1 cellular context compared by ENCODE assay signal in the genomic region with DNA sequence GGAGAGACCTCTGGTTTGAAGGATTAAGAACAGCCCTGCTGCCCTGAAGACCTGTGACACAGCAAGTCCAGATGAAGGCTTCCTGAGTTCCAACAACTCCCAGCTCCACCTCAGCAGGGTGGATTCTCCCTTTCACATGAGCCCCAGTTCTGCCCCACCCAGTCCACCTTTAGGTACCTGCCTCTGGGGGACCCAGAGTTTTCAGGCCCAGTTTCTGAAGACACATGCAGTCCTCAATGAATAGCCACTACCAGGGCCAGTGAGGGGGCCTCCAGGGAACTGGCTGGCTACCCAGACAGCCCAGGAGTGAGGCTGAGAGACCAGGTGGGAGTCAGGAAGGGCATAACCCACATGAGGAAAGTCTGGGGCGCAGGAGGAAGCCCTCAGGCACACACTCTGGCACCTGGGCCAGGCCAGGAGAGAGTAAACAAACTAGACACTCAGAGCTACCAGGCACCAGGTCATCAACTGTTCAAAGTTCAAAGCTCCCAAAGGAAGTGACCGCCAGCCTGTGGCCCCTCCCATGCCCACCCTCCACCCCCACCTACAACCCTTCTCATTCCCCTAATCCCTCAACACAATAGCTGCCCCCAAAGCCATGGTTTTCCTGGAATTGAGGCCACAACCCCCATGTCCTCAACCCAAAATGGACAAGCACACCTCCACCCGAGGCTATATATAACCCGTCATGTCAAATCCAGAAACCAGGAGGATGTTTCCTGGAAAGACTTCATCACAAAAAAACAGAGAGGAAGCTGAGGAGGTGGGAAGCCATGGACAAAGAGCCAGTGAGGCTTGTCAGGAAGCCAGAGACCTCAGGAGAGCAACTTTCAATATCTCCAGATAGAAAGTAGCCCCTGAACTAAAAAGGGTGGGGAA.
TF ChIP-seq lines count a peak whose summit lies in the region.

No MANE protein-coding gene starts in this region.

TF ChIP-seq in HepG2, 621 proteins besides CTCF, POLR2A, EP300 and RAD21 (continued from another document and continues in another):
- TF ChIP-seq, protein P1, sequence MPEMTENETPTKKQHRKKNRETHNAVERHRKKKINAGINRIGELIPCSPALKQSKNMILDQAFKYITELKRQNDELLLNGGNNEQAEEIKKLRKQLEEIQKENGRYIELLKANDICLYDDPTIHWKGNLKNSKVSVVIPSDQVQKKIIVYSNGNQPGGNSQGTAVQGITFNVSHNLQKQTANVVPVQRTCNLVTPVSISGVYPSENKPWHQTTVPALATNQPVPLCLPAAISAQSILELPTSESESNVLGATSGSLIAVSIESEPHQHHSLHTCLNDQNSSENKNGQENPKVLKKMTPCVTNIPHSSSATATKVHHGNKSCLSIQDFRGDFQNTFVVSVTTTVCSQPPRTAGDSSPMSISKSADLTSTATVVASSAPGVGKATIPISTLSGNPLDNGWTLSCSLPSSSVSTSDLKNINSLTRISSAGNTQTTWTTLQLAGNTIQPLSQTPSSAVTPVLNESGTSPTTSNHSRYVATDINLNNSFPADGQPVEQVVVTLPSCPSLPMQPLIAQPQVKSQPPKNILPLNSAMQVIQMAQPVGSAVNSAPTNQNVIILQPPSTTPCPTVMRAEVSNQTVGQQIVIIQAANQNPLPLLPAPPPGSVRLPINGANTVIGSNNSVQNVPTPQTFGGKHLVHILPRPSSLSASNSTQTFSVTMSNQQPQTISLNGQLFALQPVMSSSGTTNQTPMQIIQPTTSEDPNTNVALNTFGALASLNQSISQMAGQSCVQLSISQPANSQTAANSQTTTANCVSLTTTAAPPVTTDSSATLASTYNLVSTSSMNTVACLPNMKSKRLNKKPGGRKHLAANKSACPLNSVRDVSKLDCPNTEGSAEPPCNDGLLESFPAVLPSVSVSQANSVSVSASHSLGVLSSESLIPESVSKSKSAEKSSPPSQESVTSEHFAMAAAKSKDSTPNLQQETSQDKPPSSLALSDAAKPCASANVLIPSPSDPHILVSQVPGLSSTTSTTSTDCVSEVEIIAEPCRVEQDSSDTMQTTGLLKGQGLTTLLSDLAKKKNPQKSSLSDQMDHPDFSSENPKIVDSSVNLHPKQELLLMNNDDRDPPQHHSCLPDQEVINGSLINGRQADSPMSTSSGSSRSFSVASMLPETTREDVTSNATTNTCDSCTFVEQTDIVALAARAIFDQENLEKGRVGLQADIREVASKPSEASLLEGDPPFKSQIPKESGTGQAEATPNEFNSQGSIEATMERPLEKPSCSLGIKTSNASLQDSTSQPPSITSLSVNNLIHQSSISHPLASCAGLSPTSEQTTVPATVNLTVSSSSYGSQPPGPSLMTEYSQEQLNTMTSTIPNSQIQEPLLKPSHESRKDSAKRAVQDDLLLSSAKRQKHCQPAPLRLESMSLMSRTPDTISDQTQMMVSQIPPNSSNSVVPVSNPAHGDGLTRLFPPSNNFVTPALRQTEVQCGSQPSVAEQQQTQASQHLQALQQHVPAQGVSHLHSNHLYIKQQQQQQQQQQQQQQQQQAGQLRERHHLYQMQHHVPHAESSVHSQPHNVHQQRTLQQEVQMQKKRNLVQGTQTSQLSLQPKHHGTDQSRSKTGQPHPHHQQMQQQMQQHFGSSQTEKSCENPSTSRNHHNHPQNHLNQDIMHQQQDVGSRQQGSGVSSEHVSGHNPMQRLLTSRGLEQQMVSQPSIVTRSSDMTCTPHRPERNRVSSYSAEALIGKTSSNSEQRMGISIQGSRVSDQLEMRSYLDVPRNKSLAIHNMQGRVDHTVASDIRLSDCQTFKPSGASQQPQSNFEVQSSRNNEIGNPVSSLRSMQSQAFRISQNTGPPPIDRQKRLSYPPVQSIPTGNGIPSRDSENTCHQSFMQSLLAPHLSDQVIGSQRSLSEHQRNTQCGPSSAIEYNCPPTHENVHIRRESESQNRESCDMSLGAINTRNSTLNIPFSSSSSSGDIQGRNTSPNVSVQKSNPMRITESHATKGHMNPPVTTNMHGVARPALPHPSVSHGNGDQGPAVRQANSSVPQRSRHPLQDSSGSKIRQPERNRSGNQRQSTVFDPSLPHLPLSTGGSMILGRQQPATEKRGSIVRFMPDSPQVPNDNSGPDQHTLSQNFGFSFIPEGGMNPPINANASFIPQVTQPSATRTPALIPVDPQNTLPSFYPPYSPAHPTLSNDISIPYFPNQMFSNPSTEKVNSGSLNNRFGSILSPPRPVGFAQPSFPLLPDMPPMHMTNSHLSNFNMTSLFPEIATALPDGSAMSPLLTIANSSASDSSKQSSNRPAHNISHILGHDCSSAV (CRISPR knock-in tag; IDR thresholded peaks at IDR 0.05; ENCODE audit: borderline replicate concordance) = no peak
- TF ChIP-seq CEBPB (IDR thresholded peaks at IDR 0.05; ENCODE audit: borderline replicate concordance, low read depth, low read length) (no peak), RAD51 (IDR thresholded peaks at IDR 0.05; ENCODE audit: borderline replicate concordance) (no peak), ZNF773 (CRISPR knock-in tag; IDR thresholded peaks at IDR 0.05; ENCODE audit: borderline replicate concordance) (no peak), ZFY (CRISPR knock-in tag; IDR thresholded peaks at IDR 0.05) (peak; percentile 64; the same call in 1 of the 2 replicates), ZNF367 (CRISPR knock-in tag; IDR thresholded peaks at IDR 0.05; ENCODE audit: borderline replicate concordance) (no peak), PAF1 (CRISPR knock-in tag; IDR thresholded peaks at IDR 0.05) (no peak), PAX8 (CRISPR knock-in tag; IDR thresholded peaks at IDR 0.05; ENCODE audit: borderline replicate concordance) (peak; percentile 85; the same call in 1 of the 2 replicates), LCORL (IDR thresholded peaks at IDR 0.05) (no peak), LCORL (CRISPR knock-in tag; IDR thresholded peaks at IDR 0.05) (peak; percentile 74), ZNF83 (CRISPR knock-in tag; IDR thresholded peaks at IDR 0.05; ENCODE audit: borderline replicate concordance) (no peak), ATM (IDR thresholded peaks at IDR 0.05; ENCODE audit: borderline replicate concordance) (no peak), MTA3 (CRISPR knock-in tag; IDR thresholded peaks at IDR 0.05) (no peak), ZNF891 (CRISPR knock-in tag; IDR thresholded peaks at IDR 0.05) (peak; percentile 12; the same call in 1 of the 2 replicates), SATB2 (CRISPR knock-in tag; IDR thresholded peaks at IDR 0.05) (no peak), RBAK (CRISPR knock-in tag; IDR thresholded peaks at IDR 0.05) (no peak), PCBP2 (optimal IDR thresholded peaks at IDR 0.05; ENCODE audit: low read depth, low read length, poor library complexity, severe bottlenecking) (no peak), PITX1 (CRISPR knock-in tag; IDR thresholded peaks at IDR 0.05) (peak; percentile 22; the same call in 1 of the 2 replicates), ZNF788 (CRISPR knock-in tag; IDR thresholded peaks at IDR 0.05; ENCODE audit: borderline replicate concordance) (peak; percentile 70; the same call in 1 of the 2 replicates), ZNF713 (CRISPR knock-in tag; IDR thresholded peaks at IDR 0.05) (no peak), ZNF7 (CRISPR knock-in tag; IDR thresholded peaks at IDR 0.05) (no peak), ZBTB20 (CRISPR knock-in tag; IDR thresholded peaks at IDR 0.05; ENCODE audit: borderline replicate concordance, low read depth) (no peak), FOXC1 (CRISPR knock-in tag; IDR thresholded peaks at IDR 0.05; ENCODE audit: borderline replicate concordance) (0 out of 2 replicates have a peak, but pooled peaks have one; percentile 53), TARDBP (CRISPR knock-in tag; IDR thresholded peaks at IDR 0.05) (no peak), SETDB1 (CRISPR knock-in tag; IDR thresholded peaks at IDR 0.05; ENCODE audit: borderline replicate concordance) (no peak), ZNF543 (CRISPR knock-in tag; IDR thresholded peaks at IDR 0.05) (no peak), HDAC2 (CRISPR knock-in tag; IDR thresholded peaks at IDR 0.05) (peak; percentile 39; the same call in 1 of the 2 replicates), PPARG (CRISPR knock-in tag; conservative IDR thresholded peaks at IDR 0.05) (0 out of 2 replicates have a peak, but pooled peaks have one; percentile 29)
- TF ChIP-seq, protein P2, sequence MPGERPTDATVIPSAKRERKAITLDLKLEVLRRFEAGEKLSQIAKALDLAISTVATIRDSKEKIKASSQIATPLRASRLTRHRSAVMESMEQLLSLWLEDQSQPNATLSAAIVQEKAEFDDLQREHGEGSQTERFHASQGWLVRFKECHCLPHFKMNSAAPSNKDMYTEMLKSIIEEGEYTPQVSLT (CRISPR knock-in tag; IDR thresholded peaks at IDR 0.05; ENCODE audit: borderline replicate concordance, low read depth) = no peak
- TF ChIP-seq, protein P3, sequence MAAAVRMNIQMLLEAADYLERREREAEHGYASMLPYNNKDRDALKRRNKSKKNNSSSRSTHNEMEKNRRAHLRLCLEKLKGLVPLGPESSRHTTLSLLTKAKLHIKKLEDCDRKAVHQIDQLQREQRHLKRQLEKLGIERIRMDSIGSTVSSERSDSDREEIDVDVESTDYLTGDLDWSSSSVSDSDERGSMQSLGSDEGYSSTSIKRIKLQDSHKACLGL (CRISPR knock-in tag; IDR thresholded peaks at IDR 0.05) = no peak
- TF ChIP-seq, protein P4, sequence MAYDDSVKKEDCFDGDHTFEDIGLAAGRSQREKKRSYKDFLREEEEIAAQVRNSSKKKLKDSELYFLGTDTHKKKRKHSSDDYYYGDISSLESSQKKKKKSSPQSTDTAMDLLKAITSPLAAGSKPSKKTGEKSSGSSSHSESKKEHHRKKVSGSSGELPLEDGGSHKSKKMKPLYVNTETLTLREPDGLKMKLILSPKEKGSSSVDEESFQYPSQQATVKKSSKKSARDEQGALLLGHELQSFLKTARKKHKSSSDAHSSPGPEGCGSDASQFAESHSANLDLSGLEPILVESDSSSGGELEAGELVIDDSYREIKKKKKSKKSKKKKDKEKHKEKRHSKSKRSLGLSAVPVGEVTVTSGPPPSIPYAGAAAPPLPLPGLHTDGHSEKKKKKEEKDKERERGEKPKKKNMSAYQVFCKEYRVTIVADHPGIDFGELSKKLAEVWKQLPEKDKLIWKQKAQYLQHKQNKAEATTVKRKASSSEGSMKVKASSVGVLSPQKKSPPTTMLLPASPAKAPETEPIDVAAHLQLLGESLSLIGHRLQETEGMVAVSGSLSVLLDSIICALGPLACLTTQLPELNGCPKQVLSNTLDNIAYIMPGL (CRISPR knock-in tag; IDR thresholded peaks at IDR 0.05; ENCODE audit: borderline replicate concordance in 1 of 2, low read depth in 1 of 2) = peak in 1 of 2 experiments; percentile 55; a peak in 2 of 4 replicates
- TF ChIP-seq, protein P5, sequence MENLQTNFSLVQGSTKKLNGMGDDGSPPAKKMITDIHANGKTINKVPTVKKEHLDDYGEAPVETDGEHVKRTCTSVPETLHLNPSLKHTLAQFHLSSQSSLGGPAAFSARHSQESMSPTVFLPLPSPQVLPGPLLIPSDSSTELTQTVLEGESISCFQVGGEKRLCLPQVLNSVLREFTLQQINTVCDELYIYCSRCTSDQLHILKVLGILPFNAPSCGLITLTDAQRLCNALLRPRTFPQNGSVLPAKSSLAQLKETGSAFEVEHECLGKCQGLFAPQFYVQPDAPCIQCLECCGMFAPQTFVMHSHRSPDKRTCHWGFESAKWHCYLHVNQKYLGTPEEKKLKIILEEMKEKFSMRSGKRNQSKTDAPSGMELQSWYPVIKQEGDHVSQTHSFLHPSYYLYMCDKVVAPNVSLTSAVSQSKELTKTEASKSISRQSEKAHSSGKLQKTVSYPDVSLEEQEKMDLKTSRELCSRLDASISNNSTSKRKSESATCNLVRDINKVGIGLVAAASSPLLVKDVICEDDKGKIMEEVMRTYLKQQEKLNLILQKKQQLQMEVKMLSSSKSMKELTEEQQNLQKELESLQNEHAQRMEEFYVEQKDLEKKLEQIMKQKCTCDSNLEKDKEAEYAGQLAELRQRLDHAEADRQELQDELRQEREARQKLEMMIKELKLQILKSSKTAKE (CRISPR knock-in tag; IDR thresholded peaks at IDR 0.05; ENCODE audit: borderline replicate concordance) = no peak
- TF ChIP-seq, protein P6, sequence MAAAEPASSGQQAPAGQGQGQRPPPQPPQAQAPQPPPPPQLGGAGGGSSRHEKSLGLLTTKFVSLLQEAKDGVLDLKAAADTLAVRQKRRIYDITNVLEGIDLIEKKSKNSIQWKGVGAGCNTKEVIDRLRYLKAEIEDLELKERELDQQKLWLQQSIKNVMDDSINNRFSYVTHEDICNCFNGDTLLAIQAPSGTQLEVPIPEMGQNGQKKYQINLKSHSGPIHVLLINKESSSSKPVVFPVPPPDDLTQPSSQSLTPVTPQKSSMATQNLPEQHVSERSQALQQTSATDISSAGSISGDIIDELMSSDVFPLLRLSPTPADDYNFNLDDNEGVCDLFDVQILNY (CRISPR knock-in tag; conservative IDR thresholded peaks at IDR 0.05) = no peak
- TF ChIP-seq, protein P7, sequence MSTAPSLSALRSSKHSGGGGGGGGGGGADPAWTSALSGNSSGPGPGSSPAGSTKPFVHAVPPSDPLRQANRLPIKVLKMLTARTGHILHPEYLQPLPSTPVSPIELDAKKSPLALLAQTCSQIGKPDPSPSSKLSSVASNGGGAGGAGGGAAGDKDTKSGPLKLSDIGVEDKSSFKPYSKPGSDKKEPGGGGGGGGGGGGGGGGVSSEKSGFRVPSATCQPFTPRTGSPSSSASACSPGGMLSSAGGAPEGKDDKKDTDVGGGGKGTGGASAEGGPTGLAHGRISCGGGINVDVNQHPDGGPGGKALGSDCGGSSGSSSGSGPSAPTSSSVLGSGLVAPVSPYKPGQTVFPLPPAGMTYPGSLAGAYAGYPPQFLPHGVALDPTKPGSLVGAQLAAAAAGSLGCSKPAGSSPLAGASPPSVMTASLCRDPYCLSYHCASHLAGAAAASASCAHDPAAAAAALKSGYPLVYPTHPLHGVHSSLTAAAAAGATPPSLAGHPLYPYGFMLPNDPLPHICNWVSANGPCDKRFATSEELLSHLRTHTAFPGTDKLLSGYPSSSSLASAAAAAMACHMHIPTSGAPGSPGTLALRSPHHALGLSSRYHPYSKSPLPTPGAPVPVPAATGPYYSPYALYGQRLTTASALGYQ (CRISPR knock-in tag; IDR thresholded peaks at IDR 0.05) = no peak
- TF ChIP-seq, protein P8, sequence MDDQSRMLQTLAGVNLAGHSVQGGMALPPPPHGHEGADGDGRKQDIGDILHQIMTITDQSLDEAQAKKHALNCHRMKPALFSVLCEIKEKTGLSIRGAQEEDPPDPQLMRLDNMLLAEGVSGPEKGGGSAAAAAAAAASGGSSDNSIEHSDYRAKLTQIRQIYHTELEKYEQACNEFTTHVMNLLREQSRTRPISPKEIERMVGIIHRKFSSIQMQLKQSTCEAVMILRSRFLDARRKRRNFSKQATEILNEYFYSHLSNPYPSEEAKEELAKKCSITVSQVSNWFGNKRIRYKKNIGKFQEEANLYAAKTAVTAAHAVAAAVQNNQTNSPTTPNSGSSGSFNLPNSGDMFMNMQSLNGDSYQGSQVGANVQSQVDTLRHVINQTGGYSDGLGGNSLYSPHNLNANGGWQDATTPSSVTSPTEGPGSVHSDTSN (CRISPR knock-in tag; IDR thresholded peaks at IDR 0.05; ENCODE audit: borderline replicate concordance) = no peak
- TF ChIP-seq, protein P9, sequence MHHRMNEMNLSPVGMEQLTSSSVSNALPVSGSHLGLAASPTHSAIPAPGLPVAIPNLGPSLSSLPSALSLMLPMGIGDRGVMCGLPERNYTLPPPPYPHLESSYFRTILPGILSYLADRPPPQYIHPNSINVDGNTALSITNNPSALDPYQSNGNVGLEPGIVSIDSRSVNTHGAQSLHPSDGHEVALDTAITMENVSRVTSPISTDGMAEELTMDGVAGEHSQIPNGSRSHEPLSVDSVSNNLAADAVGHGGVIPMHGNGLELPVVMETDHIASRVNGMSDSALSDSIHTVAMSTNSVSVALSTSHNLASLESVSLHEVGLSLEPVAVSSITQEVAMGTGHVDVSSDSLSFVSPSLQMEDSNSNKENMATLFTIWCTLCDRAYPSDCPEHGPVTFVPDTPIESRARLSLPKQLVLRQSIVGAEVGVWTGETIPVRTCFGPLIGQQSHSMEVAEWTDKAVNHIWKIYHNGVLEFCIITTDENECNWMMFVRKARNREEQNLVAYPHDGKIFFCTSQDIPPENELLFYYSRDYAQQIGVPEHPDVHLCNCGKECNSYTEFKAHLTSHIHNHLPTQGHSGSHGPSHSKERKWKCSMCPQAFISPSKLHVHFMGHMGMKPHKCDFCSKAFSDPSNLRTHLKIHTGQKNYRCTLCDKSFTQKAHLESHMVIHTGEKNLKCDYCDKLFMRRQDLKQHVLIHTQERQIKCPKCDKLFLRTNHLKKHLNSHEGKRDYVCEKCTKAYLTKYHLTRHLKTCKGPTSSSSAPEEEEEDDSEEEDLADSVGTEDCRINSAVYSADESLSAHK (CRISPR knock-in tag; IDR thresholded peaks at IDR 0.05; ENCODE audit: borderline replicate concordance) = no peak
